In the genomic region with DNA sequence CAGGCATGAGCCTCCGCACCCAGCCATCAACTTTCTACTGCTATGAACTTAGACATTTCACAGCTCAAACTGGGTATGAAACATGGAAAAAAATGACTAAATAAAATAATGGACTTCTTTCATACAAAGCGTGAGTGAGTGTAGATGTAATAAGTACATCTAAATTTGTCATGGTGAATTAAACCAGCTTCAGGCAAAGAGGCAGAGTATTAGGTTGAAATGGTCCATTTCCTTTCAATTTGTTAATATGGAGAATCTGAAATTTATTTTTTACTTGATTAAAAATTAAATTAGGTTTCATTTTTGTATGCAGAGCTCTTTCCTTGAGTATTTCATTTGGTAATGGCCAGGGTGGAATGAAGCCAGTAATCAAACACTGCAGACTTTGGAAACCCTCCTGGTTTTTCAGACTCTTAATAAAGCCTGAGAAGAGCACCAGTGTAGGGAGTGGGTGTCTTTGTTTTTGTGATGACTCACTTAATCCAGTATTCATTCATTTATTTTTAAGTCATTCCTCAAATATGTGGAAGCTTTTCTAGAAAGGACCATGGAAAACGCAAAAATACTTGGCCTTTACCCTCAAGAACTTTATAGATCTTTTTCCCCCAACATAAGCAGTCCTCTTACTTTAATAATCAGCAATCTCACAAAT, we compare ENCODE assay signal across 11 cellular contexts. TPM values are rescaled to one million over a fixed set of nuclear protein-coding genes. Genes with fewer than 3 reads are reported as not detected.
A peak's percentile ranks its signal among the peaks of the same experiment; 100 is the strongest.
DNase-seq lines count a peak whose midpoint lies in the region; FAIRE-seq lines count a peak whose summit lies in the region.
"Had no signal": no experiment of that assay in that cellular context is flagged by ENCODE, and none has a peak within 500 bp of the region (broad histone marks: within the 10 kb centered on the region; RNA-seq: fewer than 3 reads in every experiment).

No MANE protein-coding gene starts in this region.

- no peaks in the 10 kb centered on the region for H3K9me3 ChIP-seq in skeletal muscle satellite cell (replicated peaks; ENCODE audit: low read length)
- H3K9me3 ChIP-seq: pancreas had no signal

- FAIRE-seq in frontal cortex (lab: Jason Lieb, UNC): no peak
- FAIRE-seq: pancreas had no signal

- DNase-seq in EL (peak; percentile 90), amniotic stem cell (lab: John Stamatoyannopoulos, UW) (peak; percentile 52), globus pallidus (ENCODE audit: low spot score) (peak; percentile 42), OCI-M1 (lab: John Stamatoyannopoulos, UW) (no peak), SK-N-DZ (ENCODE audit: low spot score) (no peak), iPS-NIHi7 (ENCODE audit: extremely low spot score) (no peak), frontal cortex (ENCODE audit: low spot score in 2 of 2) (no peak)
- DNase-seq: NCI-H2029, pancreas, T-helper 1 cell had no signal

- no peaks in the 10 kb centered on the region for H3K27me3 ChIP-seq in skeletal muscle satellite cell (ENCODE audit: control insufficient read depth, insufficient read depth, low read length)
- H3K27me3 ChIP-seq: pancreas had no signal

- no peaks in the 10 kb centered on the region for H3K36me3 ChIP-seq in skeletal muscle satellite cell (ENCODE audit: insufficient read depth, low read length)
- H3K36me3 ChIP-seq: pancreas had no signal

- peak overlapping the region; percentile 36 for H3K9ac ChIP-seq in skeletal muscle satellite cell (ENCODE audit: low read depth, low read length)

- H3K4me2 ChIP-seq in skeletal muscle satellite cell (ENCODE audit: low read length): peak overlapping the region; percentile 68

- H3K4me3 ChIP-seq in skeletal muscle satellite cell (ENCODE audit: low read length): no peak overlapping the region
- H3K4me3 ChIP-seq: pancreas had no signal

- H3K4me1 ChIP-seq in skeletal muscle satellite cell (ENCODE audit: control insufficient read depth, insufficient read depth, low read length): peaks cover 39% of the 10 kb centered on the region

RNA-seq across cellular contexts. Expression of a gene that starts 49.2 kb away (rescaled TPM):
- total RNA-seq in skeletal muscle satellite cell (2012; rRNA removed): 2.0 and 2.4 TPM in 2 replicates
- 1.5 and 2.0 TPM in 2 replicates for polyA plus RNA-seq in SK-N-DZ (2014; cell fraction: cytosol; rRNA removed)
- polyA plus RNA-seq in SK-N-DZ (2014; cell fraction: nucleus; rRNA removed): 0.70 and 1.1 TPM in 2 replicates
- total RNA-seq in frontal cortex: 3.7 TPM

Comparison
In these comparisons a context has a peak if more than half of its experiments do, and no peak if none do; other contexts are left out.
1. DNase-seq: peak in EL (single experiment), amniotic stem cell (single experiment) and globus pallidus (single experiment); none in OCI-M1 (single experiment), SK-N-DZ (single experiment), iPS-NIHi7 (single experiment) and frontal cortex (0 of 2).